ENCODE assay signal across 21 cellular contexts in the genomic region with DNA sequence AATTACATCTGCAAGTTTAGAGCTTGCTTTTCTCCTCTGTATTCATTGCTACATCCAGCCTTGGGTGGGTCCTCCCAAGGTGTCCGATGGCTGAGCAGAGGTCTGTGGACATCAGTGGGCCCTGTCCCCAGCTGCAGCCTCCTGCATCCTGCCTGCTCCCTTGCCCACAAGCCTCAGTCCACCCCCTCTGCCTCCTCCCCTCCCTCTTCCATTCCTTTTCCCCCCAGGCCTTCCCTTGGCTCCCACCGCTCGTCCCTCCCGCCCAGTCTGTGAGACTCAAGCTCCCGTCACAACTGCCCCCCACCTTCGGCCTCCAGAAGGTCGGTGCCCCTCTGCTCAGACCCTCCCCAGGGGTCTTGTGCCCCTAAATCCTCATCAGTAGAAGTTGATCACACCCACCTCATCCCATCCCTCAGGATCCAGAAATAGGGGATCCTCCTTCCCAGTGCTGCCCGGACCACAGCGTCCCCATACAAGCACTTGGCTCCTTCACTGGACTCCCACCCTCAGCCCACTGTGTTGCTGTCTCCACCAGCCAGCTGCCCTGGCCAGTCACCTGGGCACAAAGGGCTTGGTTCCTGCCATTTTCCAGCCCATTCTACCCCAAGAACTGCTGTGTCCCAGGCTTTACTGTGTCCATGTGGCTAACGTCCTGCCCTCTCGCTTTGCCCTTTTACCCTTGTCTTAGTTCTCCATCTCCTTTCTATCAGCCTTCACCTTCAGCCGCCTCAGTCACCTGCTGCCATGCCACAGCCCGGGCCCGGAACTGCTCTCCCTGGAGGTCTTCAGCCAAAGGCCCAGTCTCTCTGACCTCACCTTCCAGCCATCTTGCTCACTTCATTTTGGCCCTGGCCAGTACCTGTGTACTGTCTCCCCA. TPM values are rescaled to one million over a fixed set of nuclear protein-coding genes. Genes with fewer than 3 reads are reported as not detected.
DNase-seq lines count a peak whose midpoint lies in the region; ATAC-seq and TF ChIP-seq lines count a peak whose summit lies in the region.
"Had no signal": no experiment of that assay in that cellular context is flagged by ENCODE, and none has a peak within 500 bp of the region (broad histone marks: within the 10 kb centered on the region; RNA-seq: fewer than 3 reads in every experiment).

No MANE protein-coding gene starts in this region.

- dilution Hi-C loops in mammary epithelial cell (cut with HindIII; ENCODE audit: low sequenced_read_pairs), result no loop called here

- H3K79me2 ChIP-seq in mammary epithelial cell (ENCODE audit: insufficient read depth, low read length), result no peaks in the 10 kb centered on the region

- TF ChIP-seq POLR2A in heart left ventricle (IDR thresholded peaks at IDR 0.05) (no peak), lower leg skin (IDR thresholded peaks at IDR 0.05) (no peak)

- H3K27ac Mint-ChIP-seq in T-helper 17 cell, result peak overlapping the region; percentile 19
- H3K27ac Mint-ChIP-seq in neural crest cell (ENCODE audit: unreplicated experiment), result peak overlapping the region; percentile 35
- H3K27ac Mint-ChIP-seq: CD4-positive, CD25-positive, alpha-beta regulatory T cell; IgD-negative memory B cell had no signal

- H3K9me3 Mint-ChIP-seq in neural crest cell, result no peaks in the 10 kb centered on the region
- H3K9me3 Mint-ChIP-seq: IgD-negative memory B cell had no signal

- TF ChIP-seq CTCF in heart left ventricle (IDR thresholded peaks at IDR 0.05) (no peak), right atrium auricular region (IDR thresholded peaks at IDR 0.05) (no peak), neural crest cell (conservative IDR thresholded peaks at IDR 0.05) (no peak), upper lobe of right lung (IDR thresholded peaks at IDR 0.05) (no peak), lower leg skin (IDR thresholded peaks at IDR 0.05) (no peak), mammary epithelial cell (conservative IDR thresholded peaks at IDR 0.05 in 1 of 2, IDR thresholded peaks at IDR 0.05 in 1 of 2; ENCODE audit: extremely low read depth in 1 of 2, insufficient read depth in 1 of 2, low read depth in 1 of 2, low read length in 2 of 2) (no peak)

- H2AFZ ChIP-seq in mammary epithelial cell (ENCODE audit: low read depth, low read length), result no peak overlapping the region
- H2AFZ ChIP-seq: GM23248 had no signal

- CTCF ChIA-PET in mammary epithelial cell (lab: Charles Lee; ENCODE audit: low non-redundant PET), result no interaction called here

- whole genome bisulfite sequencing in heart left ventricle, 4 donors, result 93 to 96% (median 95%) methylated on average over 14 of the region's 14 CpGs
- WGBS in lower leg skin, 2 donors, result 92 to 95% methylated on average over 14 of the region's 14 CpGs
- WGBS in mammary epithelial cell (ENCODE audit: low coverage, missing lambda C conversion rate), result 80% methylated on average over 11 of the region's 14 CpGs

- no peaks in the 10 kb centered on the region for H3K36me3 ChIP-seq in heart left ventricle
- no peaks in the 10 kb centered on the region for H3K36me3 ChIP-seq in right atrium auricular region
- H3K36me3 ChIP-seq in upper lobe of right lung, result no peaks in the 10 kb centered on the region
- no peaks in the 10 kb centered on the region for H3K36me3 ChIP-seq in mammary epithelial cell (ENCODE audit: insufficient read depth, low read length)
- H3K36me3 ChIP-seq: SJCRH30 had no signal

- H3K4me1 Mint-ChIP-seq in T-helper 17 cell, result peaks cover 2% of the 10 kb centered on the region
- H3K4me1 Mint-ChIP-seq in neural crest cell, result peaks cover 3% of the 10 kb centered on the region
- H3K4me1 Mint-ChIP-seq: CD4-positive, CD25-positive, alpha-beta regulatory T cell; IgD-negative memory B cell had no signal

- DNase-seq in heart left ventricle, result peak in 3 of 5 donors; percentile 9 to 41 (median 20)
- no peak for DNase-seq in right atrium auricular region (ENCODE audit: low spot score)
- no peak for DNase-seq in T-helper 17 cell
- no peak for DNase-seq in neural crest cell (ENCODE audit: low read depth, low spot score)
- peak; percentile 50 for DNase-seq in upper lobe of right lung
- no peak for DNase-seq in lower leg skin (ENCODE audit: low spot score in 2 of 2)
- DNase-seq in mammary epithelial cell, result no peak
- DNase-seq: COR-L47, DMS 273 treated with DMSO at 0.1 percent for 48 hours, HCEC 1CT, NCI-H1417 treated with DMSO at 0.1 percent for 48 hours, NCI-H2029, NCI-H2171 had no signal

- H3K4me3 Mint-ChIP-seq in T-helper 17 cell (no peak overlapping the region), neural crest cell (no peak overlapping the region)
- H3K4me3 Mint-ChIP-seq: CD4-positive, CD25-positive, alpha-beta regulatory T cell had no signal

- in situ Hi-C loops in mammary epithelial cell (cut with MboI; ENCODE audit: low sequenced_read_pairs in 2 of 2), result no loop called here

- no peaks in the 10 kb centered on the region for H4K20me1 ChIP-seq in mammary epithelial cell (ENCODE audit: insufficient read depth, low read length)

- no peak overlapping the region for H3K4me3 ChIP-seq in heart left ventricle
- no peak overlapping the region for H3K4me3 ChIP-seq in right atrium auricular region
- H3K4me3 ChIP-seq in upper lobe of right lung, result no peak overlapping the region
- H3K4me3 ChIP-seq in lower leg skin (ENCODE audit: low read depth, poor library complexity, severe bottlenecking), result no peak overlapping the region
- H3K4me3 ChIP-seq in mammary epithelial cell (replicated peaks in 1 of 3; ENCODE audit: insufficient read depth in 1 of 3, low read depth in 2 of 3, low read length in 3 of 3), result no peak overlapping the region
- H3K4me3 ChIP-seq: GM23248, SJCRH30 had no signal

- intact Hi-C loops in heart left ventricle (cut with DNase I) (no loop called here), upper lobe of right lung (cut with DNase I) (no loop called here), lower leg skin (cut with DNase I; ENCODE audit: low total_unique reads) (loop anchor here (5.0 to 10.0 kb wide), 2 partner anchors 376 to 1267 kb away; no protein-coding TSS in a partner anchor), mammary epithelial cell (cut with micrococcal nuclease) (loop anchor here (10.0 kb wide), 1 partner anchor 366 kb away; no protein-coding TSS in a partner anchor)

- H3K9ac ChIP-seq in mammary epithelial cell (ENCODE audit: insufficient read depth, low read length), result no peak overlapping the region
- H3K9ac ChIP-seq: GM23248 had no signal

- H3K4me1 ChIP-seq in heart left ventricle, result no peaks in the 10 kb centered on the region
- H3K4me1 ChIP-seq in right atrium auricular region, result no peaks in the 10 kb centered on the region
- no peaks in the 10 kb centered on the region for H3K4me1 ChIP-seq in upper lobe of right lung
- no peaks in the 10 kb centered on the region for H3K4me1 ChIP-seq in mammary epithelial cell (ENCODE audit: insufficient read depth, low read length)
- H3K4me1 ChIP-seq: SJCRH30 had no signal

- H3K9me3 ChIP-seq in heart left ventricle, result no peaks in the 10 kb centered on the region
- H3K9me3 ChIP-seq in right atrium auricular region, result no peaks in the 10 kb centered on the region
- no peaks in the 10 kb centered on the region for H3K9me3 ChIP-seq in T-helper 17 cell (ENCODE audit: control insufficient read depth, low read length, poor library complexity, severe bottlenecking)
- no peaks in the 10 kb centered on the region for H3K9me3 ChIP-seq in upper lobe of right lung
- H3K9me3 ChIP-seq in mammary epithelial cell (replicated peaks; ENCODE audit: insufficient read depth, low read length), result no peaks in the 10 kb centered on the region
- H3K9me3 ChIP-seq: SJCRH30 had no signal

- H3K36me3 Mint-ChIP-seq in T-helper 17 cell (ENCODE audit: low read depth) (no peaks in the 10 kb centered on the region), neural crest cell (ENCODE audit: low read depth) (peaks cover 8% of the 10 kb centered on the region)
- H3K36me3 Mint-ChIP-seq: CD4-positive, CD25-positive, alpha-beta regulatory T cell; IgD-negative memory B cell had no signal

- no peak overlapping the region for H3K4me2 ChIP-seq in mammary epithelial cell (ENCODE audit: insufficient read depth, low read depth, low read length)

- H3K27me3 ChIP-seq in heart left ventricle, result no peaks in the 10 kb centered on the region
- no peaks in the 10 kb centered on the region for H3K27me3 ChIP-seq in right atrium auricular region
- no peaks in the 10 kb centered on the region for H3K27me3 ChIP-seq in upper lobe of right lung
- H3K27me3 ChIP-seq in mammary epithelial cell (ENCODE audit: insufficient read depth, low read length), result no peaks in the 10 kb centered on the region
- H3K27me3 ChIP-seq: SJCRH30 had no signal

- H3K27me3 Mint-ChIP-seq in T-helper 17 cell, result no peaks in the 10 kb centered on the region
- H3K27me3 Mint-ChIP-seq in neural crest cell (ENCODE audit: low read depth), result no peaks in the 10 kb centered on the region
- H3K27me3 Mint-ChIP-seq: CD4-positive, CD25-positive, alpha-beta regulatory T cell had no signal

- BruUV-seq in mammary epithelial cell (replicated peaks; lab: Mats Ljungman, UMichigan), result no TSS peak

- ATAC-seq in heart left ventricle, result no peak
- no peak for ATAC-seq in T-helper 17 cell
- no peak for ATAC-seq in upper lobe of right lung
- ATAC-seq in HG03095 (IDR thresholded peaks at IDR 0.05; ENCODE audit: unreplicated experiment), result no peak

- H3K27ac ChIP-seq in heart left ventricle (no peak overlapping the region), right atrium auricular region (no peak overlapping the region), upper lobe of right lung (no peak overlapping the region), mammary epithelial cell (ENCODE audit: insufficient read depth, low read depth, low read length) (no peak overlapping the region)
- H3K27ac ChIP-seq: GM23248, SJCRH30 had no signal

RNA-seq across cellular contexts. Expression of gene OMP, which starts 2.2 kb away (rescaled TPM):
- not detected for total RNA-seq in heart left ventricle
- not detected for polyA plus RNA-seq in heart left ventricle
- not detected for total RNA-seq in right atrium auricular region
- total RNA-seq in T-helper 17 cell, result not detected
- total RNA-seq in neural crest cell, result 1.4 TPM in 1 of 2 replicates, not detected in the other
- total RNA-seq in upper lobe of right lung, result not detected
- total RNA-seq in lower leg skin, result not detected
- total RNA-seq in mammary epithelial cell, result not detected
- polyA plus RNA-seq in mammary epithelial cell, result not detected
- not detected for polyA minus RNA-seq in mammary epithelial cell
- total RNA-seq: CD4-positive, CD25-positive, alpha-beta regulatory T cell; GM23248; MCF 10A; PC-3 had no signal
- polyA plus RNA-seq: AG04450; CD4-positive, CD25-positive, alpha-beta regulatory T cell; GM23248; IgD-negative memory B cell had no signal

RNA-seq across cellular contexts. Expression of gene MYO7A, which starts 27.6 kb away (rescaled TPM):
- total RNA-seq in heart left ventricle (10 to 100 TPM in 1 of 9 donors, 1 to 10 TPM in 8; 1.6 to 17.1 (median 2.7) TPM), right atrium auricular region (1 to 10 TPM; 1.4 to 5.0 TPM), T-helper 17 cell (1 to 10 TPM in 1 of 2 donors, under 1 TPM in 1; 0.57 to 1.7 TPM), neural crest cell (2.1 and 2.5 TPM in 2 replicates), upper lobe of right lung (3.6 TPM), lower leg skin (1 to 10 TPM in 3 of 4 donors, under 1 TPM in 1; 0.69 to 2.1 (median 1.4) TPM), mammary epithelial cell (1 to 10 TPM; 2.7 to 3.0 TPM)
- polyA plus RNA-seq in heart left ventricle (1 to 10 TPM; 1.0 to 2.9 TPM), mammary epithelial cell (3.7 TPM)
- polyA minus RNA-seq in mammary epithelial cell, result 5.5 TPM
- total RNA-seq: GM23248 had no signal
- polyA plus RNA-seq: AG04450, GM23248, IgD-negative memory B cell had no signal

RNA-seq across cellular contexts. Expression of gene CAPN5, which starts 33.6 kb away (rescaled TPM):
- 1 to 10 TPM; 1.2 to 4.5 (median 2.3) TPM for total RNA-seq in heart left ventricle
- 1 to 10 TPM; 1.1 to 2.0 TPM for polyA plus RNA-seq in heart left ventricle
- total RNA-seq in right atrium auricular region, result 1 to 10 TPM; 2.6 to 4.0 TPM
- 1 to 10 TPM; 2.5 to 3.0 TPM for total RNA-seq in T-helper 17 cell
- 25.8 and 26.2 TPM in 2 replicates for total RNA-seq in neural crest cell
- 6.5 TPM for total RNA-seq in upper lobe of right lung
- 1 to 10 TPM in 3 of 4 donors, under 1 TPM in 1; 0.38 to 1.9 (median 1.2) TPM for total RNA-seq in lower leg skin
- total RNA-seq in mammary epithelial cell, result 1 to 10 TPM; 3.0 to 4.3 TPM
- 1.5 TPM for polyA plus RNA-seq in mammary epithelial cell
- polyA minus RNA-seq in mammary epithelial cell, result 1.7 TPM

Comparison
In these comparisons a context has a peak if more than half of its experiments do, and no peak if none do; other contexts are left out.
1. DNase-seq: peak in heart left ventricle (3 of 5) and upper lobe of right lung (single experiment); none in right atrium auricular region (single experiment), T-helper 17 cell (0 of 3), neural crest cell (single experiment), lower leg skin (0 of 2) and mammary epithelial cell (single experiment).
2. intact Hi-C loops: an anchor here in lower leg skin (5.0 to 10.0 kb wide) and mammary epithelial cell (10.0 kb wide); none called in heart left ventricle and upper lobe of right lung.